8 cellular contexts compared by ENCODE assay signal in the genomic region with DNA sequence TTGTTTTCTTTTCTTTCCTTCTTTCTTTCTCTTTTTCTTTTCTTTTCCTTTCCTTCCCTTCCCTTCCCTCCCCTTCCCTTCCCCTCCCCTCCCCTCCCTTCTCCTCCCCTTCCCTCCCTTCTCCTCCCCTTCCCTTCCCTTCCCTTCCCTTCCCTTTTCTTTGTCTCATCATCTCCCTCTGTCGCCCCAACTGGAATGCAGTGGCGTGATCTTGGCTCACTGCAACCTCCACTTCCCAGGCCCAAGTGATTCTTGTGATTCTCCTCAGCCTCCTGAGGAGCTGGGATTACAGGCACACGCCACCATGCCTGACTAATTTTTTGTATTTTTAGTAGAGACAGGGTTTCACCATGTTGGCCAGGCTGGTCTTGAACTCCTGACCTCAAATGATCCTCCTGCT. TPM values are rescaled to one million over a fixed set of nuclear protein-coding genes. Genes with fewer than 3 reads are reported as not detected.
DNase-seq lines count a peak whose midpoint lies in the region; ATAC-seq and TF ChIP-seq lines count a peak whose summit lies in the region.
"Not testable (repeated sequence)": the region's sequence is repeated elsewhere in the genome, so short reads cannot be mapped to it uniquely, and the experiment has no call there.
"Had no signal": no experiment of that assay in that cellular context is flagged by ENCODE, and none has a peak within 500 bp of the region (broad histone marks: within the 10 kb centered on the region; RNA-seq: fewer than 3 reads in every experiment).

No MANE protein-coding gene starts in this region.

- H4K20me1 ChIP-seq in GM23248 (ENCODE audit: insufficient read depth); PC-9 (ENCODE audit: insufficient read depth): not testable (repeated sequence)

- not testable (repeated sequence) for H4K91ac ChIP-seq in mesenchymal stem cell (ENCODE audit: low read length)

- not testable (repeated sequence) for H2BK15ac ChIP-seq in mesenchymal stem cell (ENCODE audit: low read depth, poor library complexity, severe bottlenecking)

- BruUV-seq in PC-9 (replicated peaks; lab: Mats Ljungman, UMichigan), result not testable (repeated sequence)

- H3K23ac ChIP-seq in mesenchymal stem cell (ENCODE audit: low read length in 2 of 2), result not testable (repeated sequence)

- peaks cover 37% of the 10 kb centered on the region for H3F3A ChIP-seq in GM23248 (ENCODE audit: insufficient read depth)
- peaks cover 68% of the 10 kb centered on the region for H3F3A ChIP-seq in PC-9 (ENCODE audit: insufficient read depth, low read depth)

- H2BK12ac ChIP-seq in mesenchymal stem cell (ENCODE audit: low read length in 2 of 2), result peak overlapping the region in 1 of 2 experiments; percentile 8

- not testable (repeated sequence) for ATAC-seq in gastrocnemius medialis; thoracic aorta (ENCODE audit: insufficient number of reproducible peaks, low FRiP score, low read depth)

- WGBS in GM23248 (ENCODE audit: low coverage in 1 of 2, low lambda C conversion rate in 2 of 2, missing lambda C conversion rate in 2 of 2), 2 experiments, result 84 to 94% methylated on average over 3 of the region's 3 CpGs
- 83% methylated on average over 3 of the region's 3 CpGs for WGBS in mesenchymal stem cell

- H3K9ac ChIP-seq in GM23248; mesenchymal stem cell (ENCODE audit: low read length): not testable (repeated sequence)

- peak overlapping the region; percentile 56 for H4K8ac ChIP-seq in mesenchymal stem cell (ENCODE audit: low read length)

- not testable (repeated sequence) for H3K79me2 ChIP-seq in GM23248 (ENCODE audit: insufficient read depth); PC-9 (ENCODE audit: low read depth)

- CTCF ChIA-PET in PC-9 (lab: Charles Lee), result interaction anchor here (0.6 to 4.4 kb wide), 4 partner anchors 17 to 171 kb away, joined by 3 to 58 read pairs (median 12); no protein-coding TSS in a partner anchor

- in situ Hi-C loops in GM23248 (cut with MboI), result loop anchor here (25.0 kb wide), 1 partner anchor 198 kb away; no protein-coding TSS in a partner anchor
- in situ Hi-C loops in gastrocnemius medialis (cut with MboI; ENCODE audit: low sequenced_read_pairs in 4 of 4), result loop anchor here (5.0 to 10.0 kb wide), 5 partner anchors 48 to 195 kb away; no protein-coding TSS in a partner anchor

- not testable (repeated sequence) for H3K4me3 ChIP-seq in GM23248; PC-9; ascending aorta; epithelial cell of esophagus (ENCODE audit: low read length); mesenchymal stem cell (ENCODE audit: insufficient read depth in 1 of 2, low read depth in 1 of 2, low read length in 2 of 2); gastrocnemius medialis; thoracic aorta

- H3K27ac ChIP-seq in GM23248 (peak overlapping the region; percentile 96), PC-9 (peak overlapping the region; percentile 97), ascending aorta (peak overlapping the region; percentile 86 to 91), mesenchymal stem cell (ENCODE audit: low read length, poor library complexity, severe bottlenecking) (peak overlapping the region; percentile 100), gastrocnemius medialis (peak overlapping the region in 3 of 4 donors; percentile 68 to 92 (median 84)), thoracic aorta (peak overlapping the region; percentile 32 to 90)

- H2BK5ac ChIP-seq in mesenchymal stem cell (ENCODE audit: low read depth, low read length, poor library complexity, severe bottlenecking), result not testable (repeated sequence)

- not testable (repeated sequence) for H2AK5ac ChIP-seq in mesenchymal stem cell (ENCODE audit: low read length, severe bottlenecking)

- peaks cover 64% of the 10 kb centered on the region for H3K4me1 ChIP-seq in GM23248 (ENCODE audit: insufficient read depth)
- H3K4me1 ChIP-seq in PC-9 (replicated peaks; ENCODE audit: insufficient read depth), result peaks cover 86% of the 10 kb centered on the region
- peaks cover 19 to 38% of the 10 kb centered on the region in 2 donors for H3K4me1 ChIP-seq in ascending aorta
- H3K4me1 ChIP-seq in mesenchymal stem cell (ENCODE audit: control insufficient read depth, insufficient read depth, low read depth, low read length), result peaks cover 28% of the 10 kb centered on the region
- peaks cover 30 to 35% of the 10 kb centered on the region in 2 donors for H3K4me1 ChIP-seq in gastrocnemius medialis
- H3K4me1 ChIP-seq in thoracic aorta (ENCODE audit: control insufficient read depth in 1 of 2, low read depth in 2 of 2), result peaks cover 26 to 39% of the 10 kb centered on the region in 2 donors

- not testable (repeated sequence) for H3K9me2 ChIP-seq in GM23248 (ENCODE audit: insufficient read depth); PC-9 (ENCODE audit: insufficient read depth)

- H2AFZ ChIP-seq in GM23248; PC-9; mesenchymal stem cell (ENCODE audit: low read depth, low read length): not testable (repeated sequence)

- H3K9me3 ChIP-seq in GM23248 (ENCODE audit: low read depth); PC-9 (ENCODE audit: insufficient read depth, low read depth); ascending aorta; mesenchymal stem cell (ENCODE audit: control insufficient read depth, low read length); gastrocnemius medialis; thoracic aorta: not testable (repeated sequence)

- not testable (repeated sequence) for TF ChIP-seq CTCF in PC-9 (conservative IDR thresholded peaks at IDR 0.05); ascending aorta (IDR thresholded peaks at IDR 0.05); epithelial cell of esophagus (IDR thresholded peaks at IDR 0.05; ENCODE audit: insufficient read depth, low read depth, low read length, missing control alignments); gastrocnemius medialis (IDR thresholded peaks at IDR 0.05 in 4 of 5, conservative IDR thresholded peaks at IDR 0.05 in 1 of 5); thoracic aorta (IDR thresholded peaks at IDR 0.05)

- not testable (repeated sequence) for H3K4me2 ChIP-seq in GM23248 (ENCODE audit: unreplicated experiment); mesenchymal stem cell (ENCODE audit: low read length, poor library complexity, severe bottlenecking)
- H3K4me2 ChIP-seq in PC-9, result peak overlapping the region; percentile 90

- POLR2A ChIA-PET in PC-9 (lab: Charles Lee; ENCODE audit: unreplicated experiment), result interaction anchor here (0.5 to 4.0 kb wide), 8 partner anchors 10 to 167 kb away, joined by 3 to 87 read pairs (median 10); a partner anchor contains a TSS

- H3K4ac ChIP-seq in mesenchymal stem cell (ENCODE audit: low read depth in 1 of 2, low read length in 2 of 2), result not testable (repeated sequence)

- H3K79me1 ChIP-seq in mesenchymal stem cell (replicated peaks; ENCODE audit: low read length, poor library complexity, severe bottlenecking), result not testable (repeated sequence)

- not testable (repeated sequence) for TF ChIP-seq POLR2A in gastrocnemius medialis (IDR thresholded peaks at IDR 0.05)

- not testable (repeated sequence) for H3K36me3 ChIP-seq in GM23248 (ENCODE audit: low read depth); PC-9 (ENCODE audit: low read depth); ascending aorta; mesenchymal stem cell (ENCODE audit: control insufficient read depth in 1 of 2, insufficient read depth in 2 of 2, low read depth in 1 of 2, low read length in 2 of 2); gastrocnemius medialis; thoracic aorta

- not testable (repeated sequence) for H3K14ac ChIP-seq in mesenchymal stem cell (ENCODE audit: low read length in 2 of 2)

- H3K27me3 ChIP-seq in GM23248 (replicated peaks; ENCODE audit: insufficient read depth); PC-9 (ENCODE audit: insufficient read depth, low read depth); ascending aorta; mesenchymal stem cell (ENCODE audit: control insufficient read depth in 1 of 2, insufficient read depth in 1 of 2, low read length in 2 of 2); gastrocnemius medialis; thoracic aorta (replicated peaks; ENCODE audit: insufficient read depth): not testable (repeated sequence)

- H2BK120ac ChIP-seq in mesenchymal stem cell (ENCODE audit: low read depth, low read length), result not testable (repeated sequence)

- intact Hi-C loops in PC-9 (cut with micrococcal nuclease; ENCODE audit: unreplicated experiment), result loop anchor here (1.0 to 10.0 kb wide), 5 partner anchors 10 to 1345 kb away; a partner anchor contains a TSS
- intact Hi-C loops in ascending aorta (cut with DNase I), result loop anchor here (5.0 kb wide), 3 partner anchors 68 to 348 kb away; a partner anchor contains a TSS
- intact Hi-C loops in gastrocnemius medialis (cut with DNase I; ENCODE audit: low total_unique reads), result loop anchor here (5.0 kb wide), 2 partner anchors 68 to 108 kb away; a partner anchor contains a TSS

- DNase-seq in GM23248; PC-9; ascending aorta (ENCODE audit: low spot score in 2 of 2); mesenchymal stem cell; gastrocnemius medialis; thoracic aorta (ENCODE audit: low spot score): not testable (repeated sequence)
- DNase-seq in epithelial cell of esophagus (ENCODE audit: low read depth), result peak; percentile 69

- not testable (repeated sequence) for H3K18ac ChIP-seq in mesenchymal stem cell (ENCODE audit: low read depth in 1 of 2, low read length in 2 of 2)

RNA-seq across cellular contexts. Expression of a gene that starts 15.1 kb away (rescaled TPM):
- total RNA-seq in GM23248 (2014; rRNA removed; shearing (Covaris generic)), result 25.7 and 29.1 TPM in 2 replicates
- polyA plus RNA-seq in GM23248 (2016; fragmentation: Nextera tagmentation; extraction: Ambion mirVana), result 24.3 and 28.2 TPM in 2 replicates
- total RNA-seq in PC-9 (2021) (125 and 147 TPM in 2 replicates), ascending aorta (60.3 TPM), gastrocnemius medialis (10 to 100 TPM; 48.6 to 67.5 (median 51.7) TPM), thoracic aorta (100 to 1,000 TPM in 1 of 2 donors, 10 to 100 TPM in 1; 78.8 to 149 TPM)
- 17.2 TPM for polyA plus RNA-seq in mesenchymal stem cell (2013, experiment 1 of 2)
- 16.4 TPM for polyA plus RNA-seq in mesenchymal stem cell (2013, experiment 2 of 2)

RNA-seq across cellular contexts. Expression of a gene that starts 21.5 kb away (rescaled TPM):
- 13.3 and 13.8 TPM in 2 replicates for total RNA-seq in GM23248 (2014; rRNA removed; shearing (Covaris generic))
- polyA plus RNA-seq in GM23248 (2016; fragmentation: Nextera tagmentation; extraction: Ambion mirVana), result 26.0 and 26.1 TPM in 2 replicates
- 90.3 and 94.9 TPM in 2 replicates for total RNA-seq in PC-9 (2021)
- 1.5 TPM for total RNA-seq in ascending aorta
- 1,126 TPM for polyA plus RNA-seq in mesenchymal stem cell (2013, experiment 1 of 2)
- 1,146 TPM for polyA plus RNA-seq in mesenchymal stem cell (2013, experiment 2 of 2)
- 1 to 10 TPM in 3 of 4 donors, under 1 TPM in 1; 0.83 to 5.0 (median 2.3) TPM for total RNA-seq in gastrocnemius medialis
- total RNA-seq in thoracic aorta, result 100 to 1,000 TPM in 1 of 2 donors, 1 to 10 TPM in 1; 8.1 to 100 TPM
- polyA plus RNA-seq: CD4-positive, CD25-positive, alpha-beta regulatory T cell had no signal
